Comparison of ENCODE assay signal across 8 cellular contexts in genomic region chr11:94934362-94934761, GRCh38. TPM values are rescaled to one million over a fixed set of nuclear protein-coding genes. Genes with fewer than 3 reads are reported as not detected.
DNase-seq lines count a peak whose midpoint lies in the region; ATAC-seq and TF ChIP-seq lines count a peak whose summit lies in the region.

No MANE protein-coding gene starts in this region.

- H3K9me3 ChIP-seq in breast epithelium: no peaks in the 10 kb centered on the region
- H3K9me3 ChIP-seq in upper lobe of left lung: no peaks in the 10 kb centered on the region

- H3K36me3 Mint-ChIP-seq in MCF 10A (ENCODE audit: insufficient read depth, unreplicated experiment): no peaks in the 10 kb centered on the region
- no peaks in the 10 kb centered on the region for H3K36me3 Mint-ChIP-seq in activated naive CD8-positive, alpha-beta T cell treated with anti-CD3 and anti-CD28 coated beads, Interleukin-2, amount 10 ng/mL, durations not matched to agents 7 days and 5 days

- in situ Hi-C loops in ACHN (cut with HindIII; ENCODE audit: low pct_ligation_motif_present, low pct_unique_long_range_greater_than_20kb, low sequenced_read_pairs): no loop called here

- 53 to 92% methylated on average over 2 to 4 of the region's 4 CpGs for WGBS in upper lobe of left lung, 2 donors

- H3K4me3 ChIP-seq in breast epithelium: no peak overlapping the region
- no peak overlapping the region for H3K4me3 ChIP-seq in upper lobe of left lung

- H3K4me1 ChIP-seq in breast epithelium (peaks cover 0 to 4% of the 10 kb centered on the region in 2 donors), upper lobe of left lung (peaks cover 7 to 28% (median 13%) of the 10 kb centered on the region in 4 donors)

- CTCF ChIA-PET in MCF 10A (lab: Yijun Ruan, JAX): no interaction called here

- peaks cover 4% of the 10 kb centered on the region for H3K4me1 Mint-ChIP-seq in MCF 10A (ENCODE audit: insufficient read depth, unreplicated experiment)
- H3K4me1 Mint-ChIP-seq in activated naive CD8-positive, alpha-beta T cell treated with anti-CD3 and anti-CD28 coated beads, Interleukin-2, amount 10 ng/mL, durations not matched to agents 7 days and 5 days: peaks cover 19% of the 10 kb centered on the region

- POLR2A ChIA-PET in MCF 10A (lab: Yijun Ruan, JAX): interaction anchor here (0.6 kb wide), 1 partner anchor 14 kb away, joined by 3 read pairs; no protein-coding TSS in a partner anchor
- POLR2A ChIA-PET in activated naive CD8-positive, alpha-beta T cell treated with anti-CD3 and anti-CD28 coated beads, Interleukin-2, amount 10 ng/mL, durations not matched to agents 7 days and 5 days (lab: Charles Lee): interaction anchor here (0.9 to 1.8 kb wide), 2 partner anchors 10 to 39 kb away, joined by 4 to 6 read pairs; partner anchors contain the start of genes CWC15 and KDM4D

- intact Hi-C loops in breast epithelium (cut with DNase I; ENCODE audit: low total_unique reads): no loop called here
- intact Hi-C loops in MCF 10A (cut with micrococcal nuclease): no loop called here

- TF ChIP-seq POLR2A in breast epithelium (IDR thresholded peaks at IDR 0.05): no peak
- TF ChIP-seq POLR2A in upper lobe of left lung (IDR thresholded peaks at IDR 0.05): no peak

- TF ChIP-seq CTCF in breast epithelium (IDR thresholded peaks at IDR 0.05) (no peak), MCF 10A (IDR thresholded peaks at IDR 0.05; ENCODE audit: unreplicated experiment) (no peak), upper lobe of left lung (IDR thresholded peaks at IDR 0.05) (no peak)

- no peaks in the 10 kb centered on the region for H3K27me3 ChIP-seq in breast epithelium
- H3K27me3 ChIP-seq in upper lobe of left lung: no peaks in the 10 kb centered on the region

- peak; percentile 72 for ATAC-seq in activated naive CD8-positive, alpha-beta T cell treated with anti-CD3 and anti-CD28 coated beads, Interleukin-2, amount 10 ng/mL, durations not matched to agents 7 days and 5 days (ENCODE audit: low read depth)
- ATAC-seq in upper lobe of left lung (ENCODE audit: low FRiP score in 2 of 2): no peak
- ATAC-seq in GM21515 (IDR thresholded peaks at IDR 0.05; ENCODE audit: unreplicated experiment): no peak
- ATAC-seq in HG02610 (IDR thresholded peaks at IDR 0.05; ENCODE audit: unreplicated experiment): no peak

- H3K4me3 Mint-ChIP-seq in MCF 10A (ENCODE audit: unreplicated experiment): no peak overlapping the region
- H3K4me3 Mint-ChIP-seq in activated naive CD8-positive, alpha-beta T cell treated with anti-CD3 and anti-CD28 coated beads, Interleukin-2, amount 10 ng/mL, durations not matched to agents 7 days and 5 days: peak overlapping the region; percentile 47

- H3K36me3 ChIP-seq in breast epithelium (no peaks in the 10 kb centered on the region), upper lobe of left lung (no peaks in the 10 kb centered on the region)

- DNase-seq in breast epithelium (ENCODE audit: low spot score in 2 of 2) (no peak), MCF 10A (ENCODE audit: unreplicated experiment) (no peak), iPS-NIHi11 (ENCODE audit: low spot score) (peak; percentile 62), upper lobe of left lung (no peak), ACHN (no peak)
- no peak for DNase-seq in activated naive CD8-positive, alpha-beta T cell treated with anti-CD3 and anti-CD28 coated beads, Interleukin-2, amount 10 ng/mL, durations not matched to agents 7 days and 5 days

- H3K27ac Mint-ChIP-seq in MCF 10A (ENCODE audit: low read depth, unreplicated experiment): no peak overlapping the region
- peak overlapping the region; percentile 4 for H3K27ac Mint-ChIP-seq in activated naive CD8-positive, alpha-beta T cell treated with anti-CD3 and anti-CD28 coated beads, Interleukin-2, amount 10 ng/mL, durations not matched to agents 7 days and 5 days

- no peaks in the 10 kb centered on the region for H3K9me3 Mint-ChIP-seq in MCF 10A (ENCODE audit: unreplicated experiment)
- H3K9me3 Mint-ChIP-seq in activated naive CD8-positive, alpha-beta T cell treated with anti-CD3 and anti-CD28 coated beads, Interleukin-2, amount 10 ng/mL, durations not matched to agents 7 days and 5 days: no peaks in the 10 kb centered on the region

- no TSS peak for BruUV-seq in MCF 10A (replicated peaks; lab: Mats Ljungman, UMichigan)

- H3K27ac ChIP-seq in breast epithelium: peak overlapping the region; percentile 18 to 69
- peak overlapping the region in 3 of 4 donors; percentile 42 to 61 (median 54) for H3K27ac ChIP-seq in upper lobe of left lung

- no peak for TF ChIP-seq EP300 in upper lobe of left lung (IDR thresholded peaks at IDR 0.05)

- no peaks in the 10 kb centered on the region for H3K27me3 Mint-ChIP-seq in MCF 10A (ENCODE audit: insufficient read depth, unreplicated experiment)
- peaks cover 7% of the 10 kb centered on the region for H3K27me3 Mint-ChIP-seq in activated naive CD8-positive, alpha-beta T cell treated with anti-CD3 and anti-CD28 coated beads, Interleukin-2, amount 10 ng/mL, durations not matched to agents 7 days and 5 days

RNA-seq across cellular contexts. Expression of gene CWC15, which starts 39.0 kb away (rescaled TPM):
- total RNA-seq in breast epithelium (10 to 100 TPM; 42.9 to 62.7 (median 47.9) TPM), MCF 10A (2022) (59.6 and 61.9 TPM in 2 replicates), upper lobe of left lung (10 to 100 TPM; 23.0 to 55.5 (median 42.6) TPM)
- 10 to 100 TPM; 80.7 to 83.0 TPM for total RNA-seq in activated naive CD8-positive, alpha-beta T cell treated with anti-CD3 and anti-CD28 coated beads, Interleukin-2, amount 10 ng/mL, durations not matched to agents 7 days and 5 days

RNA-seq across cellular contexts. Expression of gene KDM4D, which starts 39.1 kb away (rescaled TPM):
- total RNA-seq in breast epithelium: 1 to 10 TPM in 1 of 3 donors, under 1 TPM in 2; 0.33 to 1.2 (median 0.96) TPM
- total RNA-seq in MCF 10A (2022): 1.1 and 1.3 TPM in 2 replicates
- total RNA-seq in activated naive CD8-positive, alpha-beta T cell treated with anti-CD3 and anti-CD28 coated beads, Interleukin-2, amount 10 ng/mL, durations not matched to agents 7 days and 5 days: 1 to 10 TPM; 1.3 to 1.7 TPM
- under 1 TPM in 4 of 6 donors, not detected in 2; 0.20 to 0.74 (median 0.59) TPM for total RNA-seq in upper lobe of left lung
